20 cellular contexts compared by ENCODE assay signal in genomic region chr2:45134014-45134413, GRCh38.
A peak's percentile ranks its signal among the peaks of the same experiment; 100 is the strongest.
DNase-seq lines count a peak whose midpoint lies in the region; ATAC-seq lines count a peak whose summit lies in the region.
"Had no signal": no experiment of that assay in that cellular context is flagged by ENCODE, and none has a peak within 500 bp of the region (broad histone marks: within the 10 kb centered on the region; RNA-seq: fewer than 3 reads in every experiment).

No MANE protein-coding gene starts in this region.

- in situ Hi-C loops in KBM-7 (cut with MboI; ENCODE audit: low pct_unique_long_range_greater_than_20kb, low sequenced_read_pairs): no loop called here

- no peaks in the 10 kb centered on the region for H3K36me3 ChIP-seq in SJCRH30
- H3K36me3 ChIP-seq: adrenal gland, MG63 had no signal

- peaks cover 11% of the 10 kb centered on the region for H3K4me1 ChIP-seq in SJCRH30
- H3K4me1 ChIP-seq: foreskin keratinocyte, testis had no signal

- no peak for ATAC-seq in HG03108 (IDR thresholded peaks at IDR 0.05; ENCODE audit: unreplicated experiment)
- ATAC-seq: activated T-helper 17 cell treated with anti-CD3 and anti-CD28 coated beads, Interleukin-2, amount 50 U/mL, for 72 hours; foreskin keratinocyte; left lobe of liver; T-cell had no signal

- H3K9me3 ChIP-seq in SJCRH30 (replicated peaks): peaks cover 5% of the 10 kb centered on the region; the same call in 1 of the 2 replicates
- H3K9me3 ChIP-seq: adrenal gland, testis had no signal

- H3K4me3 ChIP-seq in SJCRH30: no peak overlapping the region
- H3K4me3 ChIP-seq: adrenal gland, MG63, testis had no signal

- no peaks in the 10 kb centered on the region for H3K27me3 ChIP-seq in SJCRH30
- H3K27me3 ChIP-seq: adrenal gland, MG63, testis had no signal

- DNase-seq in EH (ENCODE audit: low read depth): peak; percentile 20
- DNase-seq in KBM-7: peak; percentile 75
- peak; percentile 24 to 55 for DNase-seq in SJCRH30
- DNase-seq in left kidney (ENCODE audit: low read depth, low spot score): peak; percentile 63
- no peak for DNase-seq in NCI-H2171 treated with DMSO at 0.1 percent for 48 hours (lab: John Stamatoyannopoulos, UW)
- no peak for DNase-seq in midbrain (lab: John Stamatoyannopoulos, UW)
- DNase-seq: activated CD8-positive, alpha-beta memory T cell treated with anti-CD3 and anti-CD28 coated beads for 24 hours; DND-41; foreskin keratinocyte; NCI-H82; RPMI8226; stimulated activated CD4-positive, alpha-beta T cell treated with anti-CD3 and anti-CD28 coated beads, Interleukin-4, amount 100 ng/mL, for 24 hours; stimulated activated CD8-positive, alpha-beta memory T cell treated with anti-CD3 and anti-CD28 coated beads, Interleukin-4, amount 100 ng/mL, for 48 hours; T-cell; testis had no signal

- H3K27ac ChIP-seq in SJCRH30: no peak overlapping the region
- H3K27ac ChIP-seq: adrenal gland, foreskin keratinocyte, testis had no signal

Comparison
In these comparisons a context has a peak if more than half of its experiments do, and no peak if none do; other contexts are left out.
1. DNase-seq: peak in EH (single experiment), KBM-7 (single experiment), SJCRH30 (2 of 2) and left kidney (single experiment); none in NCI-H2171 treated with DMSO at 0.1 percent for 48 hours (single experiment) and midbrain (single experiment).